Comparison of ENCODE assay signal across 1 cellular context in the genomic region with DNA sequence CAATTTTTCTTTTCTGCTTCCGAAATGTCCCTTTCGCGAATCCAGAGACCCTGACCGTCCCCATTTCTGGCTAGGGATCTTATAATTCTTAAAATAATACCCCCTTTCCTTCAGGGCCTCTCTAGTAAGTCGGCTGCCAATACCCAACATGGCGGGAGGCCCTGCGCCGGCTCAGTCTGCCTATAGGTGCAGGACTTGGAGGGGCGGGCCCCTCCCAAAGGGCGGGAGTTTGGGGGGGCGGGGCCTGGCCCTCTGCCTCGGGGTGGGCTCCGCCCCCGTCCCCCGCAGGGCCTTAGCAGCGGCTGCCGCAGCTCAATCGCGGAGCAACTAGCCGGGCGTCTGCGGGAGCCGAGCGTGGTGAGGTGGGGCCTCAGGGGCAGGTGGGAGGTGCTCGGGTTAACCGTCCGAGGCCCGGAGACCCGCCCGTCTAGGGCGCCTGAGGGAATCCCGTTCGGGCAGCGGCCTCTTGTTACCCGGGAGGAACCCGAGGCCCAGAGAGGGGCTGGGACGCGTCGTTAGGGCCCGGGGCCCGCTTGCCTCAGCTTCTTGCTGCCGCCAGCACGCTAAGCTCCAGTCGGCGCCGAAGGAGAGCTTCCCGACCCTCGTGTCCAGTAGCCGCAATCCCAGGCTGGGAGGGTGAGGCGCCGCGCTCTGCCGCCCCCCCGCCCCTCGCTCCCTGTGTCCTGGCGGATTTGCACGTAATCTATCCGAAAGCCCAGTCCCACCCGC.
A peak's percentile ranks its signal among the peaks of the same experiment; 100 is the strongest.
TF ChIP-seq lines count a peak whose summit lies in the region.

A gene with protein sequence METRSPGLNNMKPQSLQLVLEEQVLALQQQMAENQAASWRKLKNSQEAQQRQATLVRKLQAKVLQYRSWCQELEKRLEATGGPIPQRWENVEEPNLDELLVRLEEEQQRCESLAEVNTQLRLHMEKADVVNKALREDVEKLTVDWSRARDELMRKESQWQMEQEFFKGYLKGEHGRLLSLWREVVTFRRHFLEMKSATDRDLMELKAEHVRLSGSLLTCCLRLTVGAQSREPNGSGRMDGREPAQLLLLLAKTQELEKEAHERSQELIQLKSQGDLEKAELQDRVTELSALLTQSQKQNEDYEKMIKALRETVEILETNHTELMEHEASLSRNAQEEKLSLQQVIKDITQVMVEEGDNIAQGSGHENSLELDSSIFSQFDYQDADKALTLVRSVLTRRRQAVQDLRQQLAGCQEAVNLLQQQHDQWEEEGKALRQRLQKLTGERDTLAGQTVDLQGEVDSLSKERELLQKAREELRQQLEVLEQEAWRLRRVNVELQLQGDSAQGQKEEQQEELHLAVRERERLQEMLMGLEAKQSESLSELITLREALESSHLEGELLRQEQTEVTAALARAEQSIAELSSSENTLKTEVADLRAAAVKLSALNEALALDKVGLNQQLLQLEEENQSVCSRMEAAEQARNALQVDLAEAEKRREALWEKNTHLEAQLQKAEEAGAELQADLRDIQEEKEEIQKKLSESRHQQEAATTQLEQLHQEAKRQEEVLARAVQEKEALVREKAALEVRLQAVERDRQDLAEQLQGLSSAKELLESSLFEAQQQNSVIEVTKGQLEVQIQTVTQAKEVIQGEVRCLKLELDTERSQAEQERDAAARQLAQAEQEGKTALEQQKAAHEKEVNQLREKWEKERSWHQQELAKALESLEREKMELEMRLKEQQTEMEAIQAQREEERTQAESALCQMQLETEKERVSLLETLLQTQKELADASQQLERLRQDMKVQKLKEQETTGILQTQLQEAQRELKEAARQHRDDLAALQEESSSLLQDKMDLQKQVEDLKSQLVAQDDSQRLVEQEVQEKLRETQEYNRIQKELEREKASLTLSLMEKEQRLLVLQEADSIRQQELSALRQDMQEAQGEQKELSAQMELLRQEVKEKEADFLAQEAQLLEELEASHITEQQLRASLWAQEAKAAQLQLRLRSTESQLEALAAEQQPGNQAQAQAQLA (N-terminal part only) (plus strand): TSS at position 718 of the 729 bp plus-strand sequence. CDS start 6,770 bp downstream, outside the sequence.

TF ChIP-seq in HEK293, 187 proteins besides CTCF, POLR2A, EP300 and RAD21 (continued from another document and continues in another):
- TF ChIP-seq, protein P1, sequence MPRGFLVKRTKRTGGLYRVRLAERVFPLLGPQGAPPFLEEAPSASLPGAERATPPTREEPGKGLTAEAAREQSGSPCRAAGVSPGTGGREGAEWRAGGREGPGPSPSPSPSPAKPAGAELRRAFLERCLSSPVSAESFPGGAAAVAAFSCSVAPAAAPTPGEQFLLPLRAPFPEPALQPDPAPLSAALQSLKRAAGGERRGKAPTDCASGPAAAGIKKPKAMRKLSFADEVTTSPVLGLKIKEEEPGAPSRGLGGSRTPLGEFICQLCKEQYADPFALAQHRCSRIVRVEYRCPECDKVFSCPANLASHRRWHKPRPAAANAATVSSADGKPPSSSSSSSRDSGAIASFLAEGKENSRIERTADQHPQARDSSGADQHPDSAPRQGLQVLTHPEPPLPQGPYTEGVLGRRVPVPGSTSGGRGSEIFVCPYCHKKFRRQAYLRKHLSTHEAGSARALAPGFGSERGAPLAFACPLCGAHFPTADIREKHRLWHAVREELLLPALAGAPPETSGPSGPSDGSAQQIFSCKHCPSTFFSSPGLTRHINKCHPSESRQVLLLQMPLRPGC (tag by site-specific recombination; IDR thresholded peaks at IDR 0.05), result no peak; the same call in 1 of the 2 replicates
- TF ChIP-seq BCL6B (tag by site-specific recombination; IDR thresholded peaks at IDR 0.05) (no peak), ZNF114 (tag by site-specific recombination; IDR thresholded peaks at IDR 0.05) (no peak), KLF8 (tag by site-specific recombination; IDR thresholded peaks at IDR 0.05) (peak; percentile 96), ZNF830 (tag by site-specific recombination; IDR thresholded peaks at IDR 0.05; ENCODE audit: low read depth) (no peak), ZBTB17 (tag by site-specific recombination; IDR thresholded peaks at IDR 0.05) (no peak; the same call in 1 of the 2 replicates), YY1 (tag by site-specific recombination; IDR thresholded peaks at IDR 0.05) (peak; percentile 85), KLF9 (tag by site-specific recombination; IDR thresholded peaks at IDR 0.05; ENCODE audit: low read depth) (peak; percentile 95), ZBTB20 (tag by site-specific recombination; IDR thresholded peaks at IDR 0.05) (peak; percentile 89), ZNF175 (tag by site-specific recombination; IDR thresholded peaks at IDR 0.05) (no peak), SP7 (tag by site-specific recombination; IDR thresholded peaks at IDR 0.05) (peak; percentile 45; the same call in 1 of the 2 replicates), FEZF1 (tag by site-specific recombination; IDR thresholded peaks at IDR 0.05) (no peak), SCRT2 (tag by site-specific recombination; IDR thresholded peaks at IDR 0.05) (no peak), GLI4 (tag by site-specific recombination; IDR thresholded peaks at IDR 0.05) (no peak), ZNF366 (tag by site-specific recombination; conservative IDR thresholded peaks at IDR 0.05) (no peak), ZNF596 (tag by site-specific recombination; IDR thresholded peaks at IDR 0.05) (0 out of 2 replicates have a peak, but pooled peaks have one; percentile 10), ZNF140 (tag by site-specific recombination; IDR thresholded peaks at IDR 0.05) (no peak), ZNF658 (tag by site-specific recombination; IDR thresholded peaks at IDR 0.05) (no peak), ZNF16 (tag by site-specific recombination; IDR thresholded peaks at IDR 0.05; ENCODE audit: low read depth) (no peak), RBAK (tag by site-specific recombination; IDR thresholded peaks at IDR 0.05) (no peak), TCF7L2 (IDR thresholded peaks at IDR 0.05; ENCODE audit: borderline replicate concordance, low read depth, low read length) (no peak), ZNF362 (tag by site-specific recombination; IDR thresholded peaks at IDR 0.05) (no peak), ZBTB48 (tag by site-specific recombination; IDR thresholded peaks at IDR 0.05) (peak; percentile 71), ZNF621 (tag by site-specific recombination; IDR thresholded peaks at IDR 0.05) (no peak), SP3 (tag by site-specific recombination; IDR thresholded peaks at IDR 0.05) (peak; percentile 96), ZNF324 (tag by site-specific recombination; IDR thresholded peaks at IDR 0.05) (peak; percentile 52; the same call in 1 of the 2 replicates), ZSCAN23 (tag by site-specific recombination; IDR thresholded peaks at IDR 0.05) (no peak), ZNF76 (tag by site-specific recombination; IDR thresholded peaks at IDR 0.05; ENCODE audit: borderline replicate concordance, low read depth) (peak; percentile 34; the same call in 1 of the 2 replicates), GLIS1 (tag by site-specific recombination; IDR thresholded peaks at IDR 0.05) (peak; percentile 95), ZNF335 (tag by site-specific recombination; conservative IDR thresholded peaks at IDR 0.05) (peak; percentile 97), ZNF146 (tag by site-specific recombination; IDR thresholded peaks at IDR 0.05) (no peak), ZNF791 (tag by site-specific recombination; IDR thresholded peaks at IDR 0.05) (no peak), SETDB1 (IDR thresholded peaks at IDR 0.05; ENCODE audit: insufficient read length, low read length) (no peak), ZNF521 (tag by site-specific recombination; IDR thresholded peaks at IDR 0.05) (no peak), KLF17 (tag by site-specific recombination; IDR thresholded peaks at IDR 0.05) (peak; percentile 84), PRDM4 (tag by site-specific recombination; IDR thresholded peaks at IDR 0.05) (no peak), ZNF138 (tag by site-specific recombination; IDR thresholded peaks at IDR 0.05; ENCODE audit: borderline replicate concordance) (no peak)
- TF ChIP-seq, protein P2, sequence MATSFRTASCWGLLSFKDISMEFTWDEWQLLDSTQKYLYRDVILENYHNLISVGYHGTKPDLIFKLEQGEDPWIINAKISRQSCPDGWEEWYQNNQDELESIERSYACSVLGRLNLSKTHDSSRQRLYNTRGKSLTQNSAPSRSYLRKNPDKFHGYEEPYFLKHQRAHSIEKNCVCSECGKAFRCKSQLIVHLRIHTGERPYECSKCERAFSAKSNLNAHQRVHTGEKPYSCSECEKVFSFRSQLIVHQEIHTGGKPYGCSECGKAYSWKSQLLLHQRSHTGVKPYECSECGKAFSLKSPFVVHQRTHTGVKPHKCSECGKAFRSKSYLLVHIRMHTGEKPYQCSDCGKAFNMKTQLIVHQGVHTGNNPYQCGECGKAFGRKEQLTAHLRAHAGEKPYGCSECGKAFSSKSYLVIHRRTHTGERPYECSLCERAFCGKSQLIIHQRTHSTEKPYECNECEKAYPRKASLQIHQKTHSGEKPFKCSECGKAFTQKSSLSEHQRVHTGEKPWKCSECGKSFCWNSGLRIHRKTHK (tag by site-specific recombination; IDR thresholded peaks at IDR 0.05), result no peak
- TF ChIP-seq, protein P3, sequence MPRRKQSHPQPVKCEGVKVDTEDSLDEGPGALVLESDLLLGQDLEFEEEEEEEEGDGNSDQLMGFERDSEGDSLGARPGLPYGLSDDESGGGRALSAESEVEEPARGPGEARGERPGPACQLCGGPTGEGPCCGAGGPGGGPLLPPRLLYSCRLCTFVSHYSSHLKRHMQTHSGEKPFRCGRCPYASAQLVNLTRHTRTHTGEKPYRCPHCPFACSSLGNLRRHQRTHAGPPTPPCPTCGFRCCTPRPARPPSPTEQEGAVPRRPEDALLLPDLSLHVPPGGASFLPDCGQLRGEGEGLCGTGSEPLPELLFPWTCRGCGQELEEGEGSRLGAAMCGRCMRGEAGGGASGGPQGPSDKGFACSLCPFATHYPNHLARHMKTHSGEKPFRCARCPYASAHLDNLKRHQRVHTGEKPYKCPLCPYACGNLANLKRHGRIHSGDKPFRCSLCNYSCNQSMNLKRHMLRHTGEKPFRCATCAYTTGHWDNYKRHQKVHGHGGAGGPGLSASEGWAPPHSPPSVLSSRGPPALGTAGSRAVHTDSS (tag by site-specific recombination; IDR thresholded peaks at IDR 0.05), result no peak
- TF ChIP-seq, protein P4, sequence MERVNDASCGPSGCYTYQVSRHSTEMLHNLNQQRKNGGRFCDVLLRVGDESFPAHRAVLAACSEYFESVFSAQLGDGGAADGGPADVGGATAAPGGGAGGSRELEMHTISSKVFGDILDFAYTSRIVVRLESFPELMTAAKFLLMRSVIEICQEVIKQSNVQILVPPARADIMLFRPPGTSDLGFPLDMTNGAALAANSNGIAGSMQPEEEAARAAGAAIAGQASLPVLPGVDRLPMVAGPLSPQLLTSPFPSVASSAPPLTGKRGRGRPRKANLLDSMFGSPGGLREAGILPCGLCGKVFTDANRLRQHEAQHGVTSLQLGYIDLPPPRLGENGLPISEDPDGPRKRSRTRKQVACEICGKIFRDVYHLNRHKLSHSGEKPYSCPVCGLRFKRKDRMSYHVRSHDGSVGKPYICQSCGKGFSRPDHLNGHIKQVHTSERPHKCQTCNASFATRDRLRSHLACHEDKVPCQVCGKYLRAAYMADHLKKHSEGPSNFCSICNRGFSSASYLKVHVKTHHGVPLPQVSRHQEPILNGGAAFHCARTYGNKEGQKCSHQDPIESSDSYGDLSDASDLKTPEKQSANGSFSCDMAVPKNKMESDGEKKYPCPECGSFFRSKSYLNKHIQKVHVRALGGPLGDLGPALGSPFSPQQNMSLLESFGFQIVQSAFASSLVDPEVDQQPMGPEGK (tag by site-specific recombination; IDR thresholded peaks at IDR 0.05), result peak; percentile 87
